In the genomic region with DNA sequence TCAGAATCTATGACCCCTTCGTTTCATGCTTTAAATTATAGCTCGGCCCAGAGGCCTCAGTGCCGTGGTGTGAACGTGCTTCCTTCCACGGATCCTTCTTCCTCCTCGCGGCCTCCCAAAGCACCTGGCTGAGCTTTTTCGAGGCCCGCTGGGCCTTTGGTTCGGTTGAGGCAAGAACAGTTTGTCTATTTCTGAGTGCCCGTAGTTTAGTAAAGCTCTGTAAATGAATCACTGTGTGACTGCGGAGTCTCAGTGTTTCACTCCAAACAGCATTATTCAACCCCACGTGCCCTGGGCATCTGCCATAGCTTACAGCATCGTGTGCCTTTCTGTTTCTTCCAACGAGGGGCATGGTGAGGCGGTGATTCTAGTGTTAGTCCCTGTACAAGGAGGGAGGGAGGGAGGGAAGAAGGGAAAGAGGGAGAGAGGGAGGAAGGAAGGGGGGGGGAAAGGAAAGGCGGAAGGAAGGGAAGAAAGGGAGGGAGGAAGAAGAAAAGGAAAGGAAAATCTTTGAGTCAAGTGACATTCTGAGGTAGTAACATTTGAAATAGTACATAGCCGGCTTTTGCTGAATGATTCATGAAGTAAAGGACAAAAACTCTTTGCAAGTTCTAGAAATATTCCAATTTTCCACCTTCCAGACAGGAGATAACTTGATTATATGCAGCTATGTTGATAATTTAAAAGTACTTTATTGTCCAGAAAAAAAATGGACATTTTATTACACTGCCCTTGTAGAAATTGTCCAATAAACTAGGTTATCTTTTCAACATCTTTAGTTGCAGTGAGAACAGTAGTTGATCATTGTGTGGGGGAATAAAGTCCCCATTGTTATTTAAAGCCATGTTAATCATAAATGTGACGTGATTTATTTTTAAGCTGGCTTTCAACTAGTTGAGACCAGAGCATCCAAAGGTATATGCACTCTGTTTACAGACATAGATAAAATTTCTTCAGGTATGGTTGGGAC, we compare ENCODE assay signal across 1 cellular context.
TF ChIP-seq lines count a peak whose summit lies in the region.

No MANE protein-coding gene starts in this region.

TF ChIP-seq in IMR-90, 13 proteins besides CTCF, POLR2A, EP300 and RAD21:
- TF ChIP-seq, protein P1, sequence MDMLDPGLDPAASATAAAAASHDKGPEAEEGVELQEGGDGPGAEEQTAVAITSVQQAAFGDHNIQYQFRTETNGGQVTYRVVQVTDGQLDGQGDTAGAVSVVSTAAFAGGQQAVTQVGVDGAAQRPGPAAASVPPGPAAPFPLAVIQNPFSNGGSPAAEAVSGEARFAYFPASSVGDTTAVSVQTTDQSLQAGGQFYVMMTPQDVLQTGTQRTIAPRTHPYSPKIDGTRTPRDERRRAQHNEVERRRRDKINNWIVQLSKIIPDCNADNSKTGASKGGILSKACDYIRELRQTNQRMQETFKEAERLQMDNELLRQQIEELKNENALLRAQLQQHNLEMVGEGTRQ (IDR thresholded peaks at IDR 0.05; ENCODE audit: low read depth, low read length), result peak; percentile 40; the same call in 1 of the 2 replicates
- TF ChIP-seq NFE2L2 (IDR thresholded peaks at IDR 0.05; ENCODE audit: low read depth, low read length), result no peak
